8 cellular contexts compared by ENCODE assay signal in the genomic region with DNA sequence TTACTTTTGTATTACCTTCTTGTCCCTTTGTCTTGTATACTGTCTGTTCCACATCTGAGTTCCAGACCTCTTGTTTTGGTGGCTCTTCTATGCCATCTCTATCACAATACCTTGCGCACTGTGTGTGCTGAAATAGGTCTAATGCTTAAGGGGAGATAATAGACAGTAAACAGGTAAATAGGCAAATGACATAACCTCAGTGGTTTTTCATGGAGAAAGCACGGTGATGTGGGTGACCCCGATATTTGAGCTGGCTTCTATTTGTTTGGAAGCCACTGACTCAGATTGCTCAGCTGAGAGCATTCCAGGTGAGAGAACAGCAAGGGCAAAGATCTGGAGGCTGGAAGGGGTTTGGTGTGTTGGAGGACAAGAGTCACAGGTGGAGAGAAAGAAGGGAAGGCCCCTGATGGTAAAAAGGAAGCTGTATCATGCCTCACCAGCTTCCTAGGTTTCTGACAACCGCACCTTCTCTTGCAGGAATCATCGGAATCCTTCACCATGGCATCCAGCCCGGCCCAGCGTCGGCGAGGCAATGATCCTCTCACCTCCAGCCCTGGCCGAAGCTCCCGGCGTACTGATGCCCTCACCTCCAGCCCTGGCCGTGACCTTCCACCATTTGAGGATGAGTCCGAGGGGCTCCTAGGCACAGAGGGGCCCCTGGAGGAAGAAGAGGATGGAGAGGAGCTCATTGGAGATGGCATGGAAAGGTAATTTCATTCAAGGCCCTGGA. TPM values are rescaled to one million over a fixed set of nuclear protein-coding genes. Genes with fewer than 3 reads are reported as not detected.
A peak's percentile ranks its signal among the peaks of the same experiment; 100 is the strongest.
DNase-seq lines count a peak whose midpoint lies in the region; ATAC-seq, FAIRE-seq and TF ChIP-seq lines count a peak whose summit lies in the region.

No MANE protein-coding gene starts in this region.

- no peak overlapping the region for H3K27ac ChIP-seq in liver (ENCODE audit: low read depth in 1 of 2, low read length in 2 of 2)

- TF ChIP-seq RAD21 in liver (IDR thresholded peaks at IDR 0.05), result no peak

- DNase-seq in Right ventricle myocardium inferior (ENCODE audit: missing footprints) (peak; percentile 45), cardiac septum (ENCODE audit: low spot score) (no peak), urothelium cell line (ENCODE audit: low spot score) (peak; percentile 23), NCI-H82 treated with DMSO at 0.1 percent for 48 hours (lab: John Stamatoyannopoulos, UW; ENCODE audit: unreplicated experiment) (no peak), NCI-H524 treated with DMSO at 0.1 percent for 48 hours (lab: John Stamatoyannopoulos, UW) (no peak)
- no peak for DNase-seq in activated naive CD8-positive, alpha-beta T cell treated with anti-CD3 and anti-CD28 coated beads for 36 hours

- TF ChIP-seq CTCF in liver (IDR thresholded peaks at IDR 0.05; ENCODE audit: low read depth, low read length, missing input control), result no peak

- peak overlapping the region in 1 of 2 donors; percentile 42 for H3K9ac ChIP-seq in liver (ENCODE audit: low read depth in 1 of 2, low read length in 2 of 2)

- no peaks in the 10 kb centered on the region for H3K36me3 ChIP-seq in liver (ENCODE audit: control insufficient read depth in 4 of 4, insufficient read depth in 3 of 4, low read depth in 1 of 4, low read length in 3 of 4)

- ATAC-seq in Right ventricle myocardium inferior (no peak), GM19452 (IDR thresholded peaks at IDR 0.05; ENCODE audit: unreplicated experiment) (no peak)

- no peaks in the 10 kb centered on the region for H3K9me3 Mint-ChIP-seq in activated naive CD8-positive, alpha-beta T cell treated with anti-CD3 and anti-CD28 coated beads for 36 hours

- no peaks in the 10 kb centered on the region for H3K27me3 Mint-ChIP-seq in activated naive CD8-positive, alpha-beta T cell treated with anti-CD3 and anti-CD28 coated beads for 36 hours

- peak overlapping the region; percentile 100 for H3K27ac Mint-ChIP-seq in activated naive CD8-positive, alpha-beta T cell treated with anti-CD3 and anti-CD28 coated beads for 36 hours

- H3K36me3 Mint-ChIP-seq in activated naive CD8-positive, alpha-beta T cell treated with anti-CD3 and anti-CD28 coated beads for 36 hours, result peaks cover 49% of the 10 kb centered on the region

- peaks cover 45% of the 10 kb centered on the region for H3K4me1 Mint-ChIP-seq in activated naive CD8-positive, alpha-beta T cell treated with anti-CD3 and anti-CD28 coated beads for 36 hours

- no peaks in the 10 kb centered on the region for H3K27me3 ChIP-seq in liver (ENCODE audit: control insufficient read depth in 4 of 4, insufficient read depth in 4 of 4, low read length in 3 of 4)

- FAIRE-seq in urothelium cell line (lab: Jason Lieb, UNC), result no peak

- H3K9me3 ChIP-seq in liver (ENCODE audit: control insufficient read depth in 4 of 4, low read length in 3 of 4), result no peaks in the 10 kb centered on the region

- peaks cover 3 to 8% (median 7%) of the 10 kb centered on the region in 4 donors for H3K4me1 ChIP-seq in liver (ENCODE audit: control insufficient read depth in 4 of 4, insufficient read depth in 4 of 4, low read length in 3 of 4)

- WGBS in liver, result 78% methylated on average over 14 of the region's 14 CpGs

- H3K4me3 ChIP-seq in liver (ENCODE audit: low read depth in 1 of 3, low read length in 3 of 3), result peak overlapping the region in 2 of 3 donors; percentile 72 to 79

- H3K4me3 Mint-ChIP-seq in activated naive CD8-positive, alpha-beta T cell treated with anti-CD3 and anti-CD28 coated beads for 36 hours, result peak overlapping the region; percentile 99

- intact Hi-C loops in Right ventricle myocardium inferior (cut with DNase I) (no loop called here), cardiac septum (cut with DNase I) (loop anchor here (2.0 kb wide), 1 partner anchor 30 kb away; the partner anchor contains the start of gene PODXL2)

TF ChIP-seq in liver, 16 proteins besides CTCF, POLR2A, EP300 and RAD21:
- TF ChIP-seq YY1 (IDR thresholded peaks at IDR 0.05), result no peak
- TF ChIP-seq JUND (IDR thresholded peaks at IDR 0.05), result no peak
- no peak for TF ChIP-seq ZBTB33 (IDR thresholded peaks at IDR 0.05)
- TF ChIP-seq, protein P1, sequence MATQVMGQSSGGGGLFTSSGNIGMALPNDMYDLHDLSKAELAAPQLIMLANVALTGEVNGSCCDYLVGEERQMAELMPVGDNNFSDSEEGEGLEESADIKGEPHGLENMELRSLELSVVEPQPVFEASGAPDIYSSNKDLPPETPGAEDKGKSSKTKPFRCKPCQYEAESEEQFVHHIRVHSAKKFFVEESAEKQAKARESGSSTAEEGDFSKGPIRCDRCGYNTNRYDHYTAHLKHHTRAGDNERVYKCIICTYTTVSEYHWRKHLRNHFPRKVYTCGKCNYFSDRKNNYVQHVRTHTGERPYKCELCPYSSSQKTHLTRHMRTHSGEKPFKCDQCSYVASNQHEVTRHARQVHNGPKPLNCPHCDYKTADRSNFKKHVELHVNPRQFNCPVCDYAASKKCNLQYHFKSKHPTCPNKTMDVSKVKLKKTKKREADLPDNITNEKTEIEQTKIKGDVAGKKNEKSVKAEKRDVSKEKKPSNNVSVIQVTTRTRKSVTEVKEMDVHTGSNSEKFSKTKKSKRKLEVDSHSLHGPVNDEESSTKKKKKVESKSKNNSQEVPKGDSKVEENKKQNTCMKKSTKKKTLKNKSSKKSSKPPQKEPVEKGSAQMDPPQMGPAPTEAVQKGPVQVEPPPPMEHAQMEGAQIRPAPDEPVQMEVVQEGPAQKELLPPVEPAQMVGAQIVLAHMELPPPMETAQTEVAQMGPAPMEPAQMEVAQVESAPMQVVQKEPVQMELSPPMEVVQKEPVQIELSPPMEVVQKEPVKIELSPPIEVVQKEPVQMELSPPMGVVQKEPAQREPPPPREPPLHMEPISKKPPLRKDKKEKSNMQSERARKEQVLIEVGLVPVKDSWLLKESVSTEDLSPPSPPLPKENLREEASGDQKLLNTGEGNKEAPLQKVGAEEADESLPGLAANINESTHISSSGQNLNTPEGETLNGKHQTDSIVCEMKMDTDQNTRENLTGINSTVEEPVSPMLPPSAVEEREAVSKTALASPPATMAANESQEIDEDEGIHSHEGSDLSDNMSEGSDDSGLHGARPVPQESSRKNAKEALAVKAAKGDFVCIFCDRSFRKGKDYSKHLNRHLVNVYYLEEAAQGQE (IDR thresholded peaks at IDR 0.05), result no peak
- TF ChIP-seq HNF4G (IDR thresholded peaks at IDR 0.05), result no peak
- no peak for TF ChIP-seq RXRA (IDR thresholded peaks at IDR 0.05)
- TF ChIP-seq TAF1 (conservative IDR thresholded peaks at IDR 0.05), result no peak
- TF ChIP-seq SP1 (IDR thresholded peaks at IDR 0.05), result no peak
- TF ChIP-seq FOXA1 (IDR thresholded peaks at IDR 0.05), result no peak
- no peak for TF ChIP-seq NR2F2 (IDR thresholded peaks at IDR 0.05)
- TF ChIP-seq EGR1 (IDR thresholded peaks at IDR 0.05; ENCODE audit: low read depth in 2 of 2), result no peak
- TF ChIP-seq GABPA (IDR thresholded peaks at IDR 0.05 in 1 of 2, conservative IDR thresholded peaks at IDR 0.05 in 1 of 2), result no peak
- no peak for TF ChIP-seq HNF4A (conservative IDR thresholded peaks at IDR 0.05)
- no peak for TF ChIP-seq ATF3 (IDR thresholded peaks at IDR 0.05)
- TF ChIP-seq FOXA2 (IDR thresholded peaks at IDR 0.05), result no peak
- no peak for TF ChIP-seq MAX (IDR thresholded peaks at IDR 0.05)

RNA-seq across cellular contexts. Expression of gene MCM2, which starts 0.8 kb away (rescaled TPM):
- total RNA-seq in Right ventricle myocardium inferior (6.9 TPM), cardiac septum (5.5 TPM), liver (10 to 100 TPM in 1 of 2 donors, 1 to 10 TPM in 1; 2.1 to 98.8 TPM)
- total RNA-seq in activated naive CD8-positive, alpha-beta T cell treated with anti-CD3 and anti-CD28 coated beads for 36 hours, result 100 to 1,000 TPM; 311 to 325 TPM
- polyA plus RNA-seq in liver, result 1 to 10 TPM in 1 of 2 donors, under 1 TPM in 1; 0.58 to 3.4 TPM

RNA-seq across cellular contexts. Expression of gene TPRA1, which starts 8.5 kb away (rescaled TPM):
- total RNA-seq in Right ventricle myocardium inferior, result 21.3 TPM
- total RNA-seq in cardiac septum, result 17.3 TPM
- 10 to 100 TPM; 29.4 to 32.3 TPM for total RNA-seq in activated naive CD8-positive, alpha-beta T cell treated with anti-CD3 and anti-CD28 coated beads for 36 hours
- 10 to 100 TPM; 20.6 to 27.1 TPM for total RNA-seq in liver
- 10 to 100 TPM; 17.3 to 21.9 TPM for polyA plus RNA-seq in liver

RNA-seq across cellular contexts. Expression of gene PODXL2, which starts 30.0 kb away (rescaled TPM):
- 1.4 TPM for total RNA-seq in Right ventricle myocardium inferior
- 2.2 TPM for total RNA-seq in cardiac septum
- total RNA-seq in activated naive CD8-positive, alpha-beta T cell treated with anti-CD3 and anti-CD28 coated beads for 36 hours, result 1 to 10 TPM; 1.3 to 1.7 TPM
- 1 to 10 TPM in 1 of 2 donors, under 1 TPM in 1; 0.67 to 1.4 TPM for total RNA-seq in liver
- 1 to 10 TPM in 1 of 2 donors, under 1 TPM in 1; 0.47 to 1.1 TPM for polyA plus RNA-seq in liver

Comparison
In these comparisons a context has a peak if more than half of its experiments do, and no peak if none do; other contexts are left out.
1. DNase-seq: peak in Right ventricle myocardium inferior (single experiment) and urothelium cell line (single experiment); none in cardiac septum (single experiment), activated naive CD8-positive, alpha-beta T cell treated with anti-CD3 and anti-CD28 coated beads for 36 hours (single experiment), NCI-H82 treated with DMSO at 0.1 percent for 48 hours (single experiment) and NCI-H524 treated with DMSO at 0.1 percent for 48 hours (single experiment).